Comparison of ENCODE assay signal across 15 cellular contexts in the genomic region with DNA sequence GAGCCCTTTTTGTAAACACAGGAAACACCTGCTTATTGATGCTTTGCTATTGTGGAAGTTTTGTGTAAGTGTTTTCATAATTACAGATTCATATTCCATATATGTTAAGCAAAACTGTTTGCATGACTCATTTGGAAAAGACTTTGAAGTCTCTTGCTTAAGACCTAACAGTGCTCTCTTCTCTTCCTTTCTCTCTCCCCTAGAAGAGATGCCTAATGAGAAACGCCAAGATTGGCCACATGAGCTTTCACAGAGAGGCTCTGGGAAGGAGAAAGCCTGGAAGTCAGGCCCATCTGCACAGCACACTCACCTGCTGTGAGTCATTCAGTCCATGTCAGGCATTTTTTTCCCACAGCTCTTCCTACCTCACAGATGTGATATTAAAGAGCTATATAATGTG.
DNase-seq lines count a peak whose midpoint lies in the region; ATAC-seq lines count a peak whose summit lies in the region.
"Had no signal": no experiment of that assay in that cellular context is flagged by ENCODE, and none has a peak within 500 bp of the region (broad histone marks: within the 10 kb centered on the region; RNA-seq: fewer than 3 reads in every experiment).

No MANE protein-coding gene starts in this region.

- no peak overlapping the region for H3K27ac ChIP-seq in epithelial cell of prostate
- H3K27ac ChIP-seq: A549, brain microvascular endothelial cell, right atrium auricular region had no signal

- ATAC-seq in HG02642 (IDR thresholded peaks at IDR 0.05; ENCODE audit: poor library complexity, unreplicated experiment) = no peak

- peak in 2 of 3 experiments; percentile 38 to 67 for DNase-seq in NCI-H1417 (lab: John Stamatoyannopoulos, UW)
- DNase-seq in NCI-H1417 treated with DMSO at 0.1 percent for 48 hours (lab: John Stamatoyannopoulos, UW) = no peak
- peak; percentile 19 for DNase-seq in NCI-H510A (lab: John Stamatoyannopoulos, UW)
- peak; percentile 70 for DNase-seq in epithelial cell of prostate (ENCODE audit: low read depth, low spot score)
- peak; percentile 64 for DNase-seq in renal cortical epithelial cell (ENCODE audit: low read depth)
- no peak for DNase-seq in stimulated activated CD4-positive, alpha-beta T cell treated with anti-CD3 and anti-CD28 coated beads, Interleukin-15, amount 100 ng/mL, for 24 hours
- DNase-seq in midbrain (lab: John Stamatoyannopoulos, UW) = no peak
- DNase-seq: activated T-cell treated with anti-CD3 and anti-CD28 coated beads for 4 hours, brain microvascular endothelial cell, H7, mesendoderm, MM.1S had no signal

Comparison
In these comparisons a context has a peak if more than half of its experiments do, and no peak if none do; other contexts are left out.
1. DNase-seq: peak in NCI-H1417 (2 of 3), NCI-H510A (single experiment), epithelial cell of prostate (single experiment) and renal cortical epithelial cell (single experiment); none in NCI-H1417 treated with DMSO at 0.1 percent for 48 hours (single experiment), stimulated activated CD4-positive, alpha-beta T cell treated with anti-CD3 and anti-CD28 coated beads, Interleukin-15, amount 100 ng/mL, for 24 hours (single experiment) and midbrain (single experiment).